1 cellular context compared by ENCODE assay signal in the genomic region with DNA sequence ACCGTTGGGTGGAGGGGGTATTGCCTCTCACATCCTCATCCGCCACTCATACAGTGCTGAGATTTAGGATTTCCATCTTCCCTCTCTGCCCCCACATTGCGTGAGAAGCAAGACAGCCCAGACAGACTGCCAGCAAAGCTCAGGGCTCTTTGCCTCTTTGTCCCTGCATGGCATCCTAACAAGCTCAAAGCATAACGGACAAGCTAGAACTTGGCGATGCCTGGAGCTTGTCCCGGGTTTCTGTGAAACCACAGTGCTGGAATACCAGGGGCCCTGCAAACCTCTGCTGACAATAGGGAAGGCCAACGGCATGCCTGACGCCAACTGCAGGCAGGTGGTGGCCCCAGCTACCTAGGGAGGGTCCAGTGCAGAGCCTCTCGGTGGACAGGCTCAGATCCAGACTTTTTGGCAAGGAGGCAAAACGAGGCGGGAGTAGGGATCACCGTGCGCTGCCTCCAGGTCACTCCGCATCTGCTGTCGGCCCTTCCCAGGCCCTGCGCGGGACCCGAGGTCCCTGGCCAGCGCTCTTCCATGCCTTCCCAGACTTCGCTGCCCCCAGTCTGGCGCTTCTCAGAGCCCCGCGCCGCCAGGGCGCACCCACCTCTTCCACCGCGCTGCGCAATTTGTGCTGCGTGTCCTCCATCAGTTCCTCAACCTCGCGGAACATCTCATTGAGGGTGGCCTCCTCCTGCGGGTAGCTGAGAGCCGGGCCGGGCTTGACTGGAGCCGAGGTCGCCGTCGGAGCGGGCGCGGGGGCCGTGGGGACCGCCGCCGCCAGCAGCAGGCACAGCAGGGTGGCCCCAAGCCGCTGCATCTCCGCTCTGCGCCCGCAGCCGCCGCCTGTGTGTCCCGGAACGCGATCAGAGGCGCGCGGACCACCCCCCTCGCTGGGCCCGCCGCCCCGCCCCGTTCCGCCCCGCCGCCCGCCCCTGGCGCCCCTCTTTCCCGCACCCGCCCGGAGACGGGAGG.
TF ChIP-seq lines count a peak whose summit lies in the region.

A gene (minus strand): TSS at position 858 of the 969 bp plus-strand sequence. CDS start 44 bp downstream, at position 814.

TF ChIP-seq in HEK293, 187 proteins besides CTCF, POLR2A, EP300 and RAD21 (continued from another document):
- TF ChIP-seq ZNF529 (tag by site-specific recombination; IDR thresholded peaks at IDR 0.05; ENCODE audit: insufficient replicate concordance) (no peak), ZNF544 (tag by site-specific recombination; IDR thresholded peaks at IDR 0.05) (no peak), ZBTB17 (tag by site-specific recombination; IDR thresholded peaks at IDR 0.05) (no peak)
